8 cellular contexts compared by ENCODE assay signal in the genomic region with DNA sequence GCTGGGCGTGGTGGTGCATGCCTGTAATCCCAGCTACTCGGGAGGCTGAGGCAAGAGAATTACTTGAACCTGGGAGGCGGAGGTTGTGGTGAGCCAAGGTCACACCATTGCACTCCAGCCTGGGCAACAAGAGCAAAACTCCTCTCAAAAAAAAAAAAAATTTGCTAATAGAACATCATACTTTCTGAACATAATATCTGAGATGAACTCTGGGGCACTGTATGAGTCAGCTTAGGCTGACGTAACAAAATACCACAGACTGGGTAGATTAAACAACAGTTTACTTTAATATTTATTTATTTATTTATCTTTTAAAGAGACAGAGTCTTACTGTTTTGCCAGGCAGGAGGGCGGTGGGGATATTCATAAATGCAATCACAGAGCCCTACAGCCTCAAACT. TPM values are rescaled to one million over a fixed set of nuclear protein-coding genes. Genes with fewer than 3 reads are reported as not detected.
DNase-seq lines count a peak whose midpoint lies in the region; FAIRE-seq and TF ChIP-seq lines count a peak whose summit lies in the region.
"Not testable (repeated sequence)": the region's sequence is repeated elsewhere in the genome, so short reads cannot be mapped to it uniquely, and the experiment has no call there.
"Had no signal": no experiment of that assay in that cellular context is flagged by ENCODE, and none has a peak within 500 bp of the region (broad histone marks: within the 10 kb centered on the region; RNA-seq: fewer than 3 reads in every experiment).

No MANE protein-coding gene starts in this region.

- POLR2A ChIA-PET in RWPE1 (lab: Yijun Ruan, JAX; ENCODE audit: low non-redundant PET) = not testable (repeated sequence)

- not testable (repeated sequence) for H3K36me3 Mint-ChIP-seq in astrocyte (ENCODE audit: low read depth, unreplicated experiment)

- H3K27me3 ChIP-seq in astrocyte (ENCODE audit: insufficient read depth, low read length); mesenchymal stem cell (ENCODE audit: control insufficient read depth in 1 of 2, insufficient read depth in 1 of 2, low read length in 2 of 2): not testable (repeated sequence)

- H3K18ac ChIP-seq in mesenchymal stem cell (ENCODE audit: low read depth in 1 of 2, low read length in 2 of 2) = not testable (repeated sequence)

- not testable (repeated sequence) for H3K4ac ChIP-seq in mesenchymal stem cell (ENCODE audit: low read depth in 1 of 2, low read length in 2 of 2)

- not testable (repeated sequence) for H3K36me3 ChIP-seq in astrocyte (ENCODE audit: insufficient read depth, low read length); mesenchymal stem cell (ENCODE audit: control insufficient read depth in 1 of 2, insufficient read depth in 2 of 2, low read depth in 1 of 2, low read length in 2 of 2)

- H3K79me1 ChIP-seq in mesenchymal stem cell (replicated peaks; ENCODE audit: low read length, poor library complexity, severe bottlenecking) = not testable (repeated sequence)

- not testable (repeated sequence) for H3K27me3 Mint-ChIP-seq in astrocyte (ENCODE audit: low read depth, unreplicated experiment)

- H4K20me1 ChIP-seq in astrocyte (ENCODE audit: insufficient read depth, low read length) = not testable (repeated sequence)

- not testable (repeated sequence) for H3K23ac ChIP-seq in mesenchymal stem cell (ENCODE audit: low read length in 2 of 2)

- FAIRE-seq in astrocyte (lab: Jason Lieb, UNC) = not testable (repeated sequence)

- H3K27ac ChIP-seq in RWPE1 = peak overlapping the region; percentile 77
- not testable (repeated sequence) for H3K27ac ChIP-seq in astrocyte (ENCODE audit: low read depth, low read length); mesenchymal stem cell (ENCODE audit: low read length, poor library complexity, severe bottlenecking)

- not testable (repeated sequence) for H3K4me3 ChIP-seq in astrocyte (ENCODE audit: insufficient read depth, low read depth, low read length); foreskin fibroblast (ENCODE audit: low read depth in 1 of 2, low read length in 2 of 2); mesenchymal stem cell (ENCODE audit: insufficient read depth in 1 of 2, low read depth in 1 of 2, low read length in 2 of 2)

- not testable (repeated sequence) for H2AK5ac ChIP-seq in mesenchymal stem cell (ENCODE audit: low read length, severe bottlenecking)

- not testable (repeated sequence) for H3K9me3 ChIP-seq in astrocyte (ENCODE audit: insufficient read depth, low read depth, low read length); mesenchymal stem cell (ENCODE audit: control insufficient read depth, low read length)

- H3K79me2 ChIP-seq in astrocyte (ENCODE audit: insufficient read depth, low read length) = not testable (repeated sequence)

- H2BK12ac ChIP-seq in mesenchymal stem cell (ENCODE audit: low read length in 2 of 2) = not testable (repeated sequence)

- H2AFZ ChIP-seq in astrocyte (ENCODE audit: low read depth, low read length); mesenchymal stem cell (ENCODE audit: low read depth, low read length): not testable (repeated sequence)

- not testable (repeated sequence) for H3K9ac ChIP-seq in astrocyte (ENCODE audit: low read length); mesenchymal stem cell (ENCODE audit: low read length)

- CTCF ChIA-PET in RWPE1 (lab: Yijun Ruan, JAX) = interaction anchor here (0.6 kb wide), 1 partner anchor 66 kb away, joined by 8 read pairs; no protein-coding TSS in a partner anchor

- H2BK120ac ChIP-seq in mesenchymal stem cell (ENCODE audit: low read depth, low read length) = not testable (repeated sequence)

- H3K9me3 Mint-ChIP-seq in astrocyte (ENCODE audit: unreplicated experiment) = not testable (repeated sequence)

- DNase-seq in Daoy (ENCODE audit: low read depth) = peak; percentile 38
- DNase-seq in HT1080 (ENCODE audit: low read depth) = peak; percentile 74
- DNase-seq in RWPE1 (ENCODE audit: low spot score) = peak; percentile 40
- peak; percentile 86 for DNase-seq in astrocyte (ENCODE audit: low read depth)
- peak; percentile 23 for DNase-seq in epidermal melanocyte (ENCODE audit: insufficient read length, low spot score)
- peak; percentile 54 to 90 for DNase-seq in foreskin fibroblast
- DNase-seq in mesenchymal stem cell = peak; percentile 85

- TF ChIP-seq CTCF in RWPE1 (conservative IDR thresholded peaks at IDR 0.05; ENCODE audit: low read depth); astrocyte (IDR thresholded peaks at IDR 0.05; ENCODE audit: insufficient read depth, low read depth, low read length); foreskin fibroblast (IDR thresholded peaks at IDR 0.05; ENCODE audit: low read depth, low read length): not testable (repeated sequence)

- not testable (repeated sequence) for H4K8ac ChIP-seq in mesenchymal stem cell (ENCODE audit: low read length)

- H4K91ac ChIP-seq in mesenchymal stem cell (ENCODE audit: low read length) = not testable (repeated sequence)

- H2BK5ac ChIP-seq in mesenchymal stem cell (ENCODE audit: low read depth, low read length, poor library complexity, severe bottlenecking) = not testable (repeated sequence)

- 80% methylated on average over 1 of the region's 5 CpGs for WGBS in mesenchymal stem cell

- not testable (repeated sequence) for H3K4me3 Mint-ChIP-seq in astrocyte (ENCODE audit: unreplicated experiment)

- peaks cover 23% of the 10 kb centered on the region for H3K4me1 ChIP-seq in astrocyte (ENCODE audit: insufficient read depth, low read length)
- not testable (repeated sequence) for H3K4me1 ChIP-seq in mesenchymal stem cell (ENCODE audit: control insufficient read depth, insufficient read depth, low read depth, low read length)

- H3K4me1 Mint-ChIP-seq in astrocyte (ENCODE audit: low read depth, unreplicated experiment) = not testable (repeated sequence)

- H3K27ac Mint-ChIP-seq in astrocyte (ENCODE audit: unreplicated experiment) = not testable (repeated sequence)

- not testable (repeated sequence) for H3K4me2 ChIP-seq in astrocyte (ENCODE audit: low read length); mesenchymal stem cell (ENCODE audit: low read length, poor library complexity, severe bottlenecking)

- H3K14ac ChIP-seq in mesenchymal stem cell (ENCODE audit: low read length in 2 of 2) = not testable (repeated sequence)

- H2BK15ac ChIP-seq in mesenchymal stem cell (ENCODE audit: low read depth, poor library complexity, severe bottlenecking) = not testable (repeated sequence)

RNA-seq across cellular contexts. Expression of gene A4GALT, which starts 34.9 kb away (rescaled TPM):
- 3.5 and 5.6 TPM in 2 replicates for total RNA-seq in Daoy (2014; rRNA removed; shearing (Covaris generic))
- total RNA-seq in HT1080 (2014; rRNA removed; shearing (Covaris generic)) = 6.9 and 7.3 TPM in 2 replicates
- 18.6 and 21.2 TPM in 2 replicates for polyA plus RNA-seq in HT1080 (2015; cell fraction: cytosol; rRNA removed)
- 12.6 and 13.9 TPM in 2 replicates for polyA plus RNA-seq in HT1080 (2015; cell fraction: nucleus; rRNA removed)
- total RNA-seq in astrocyte = 1.6 and 1.9 TPM in 2 replicates
- 10.1 TPM for polyA plus RNA-seq in mesenchymal stem cell (2013, experiment 1 of 2)
- polyA plus RNA-seq in mesenchymal stem cell (2013, experiment 2 of 2) = 9.6 TPM
- total RNA-seq: activated CD8-positive, alpha-beta memory T cell treated with anti-CD3 and anti-CD28 coated beads for 36 hours had no signal

Comparison
In these comparisons a context has a peak if more than half of its experiments do, and no peak if none do; other contexts are left out.
1. DNase-seq: peak in every context shown above with its lines; median percentile 86 in astrocyte; 85 in mesenchymal stem cell; 74 in HT1080; 72 in foreskin fibroblast; 40 in RWPE1; 38 in Daoy; 23 in epidermal melanocyte.